Comparison of ENCODE assay signal across 13 cellular contexts in the genomic region with DNA sequence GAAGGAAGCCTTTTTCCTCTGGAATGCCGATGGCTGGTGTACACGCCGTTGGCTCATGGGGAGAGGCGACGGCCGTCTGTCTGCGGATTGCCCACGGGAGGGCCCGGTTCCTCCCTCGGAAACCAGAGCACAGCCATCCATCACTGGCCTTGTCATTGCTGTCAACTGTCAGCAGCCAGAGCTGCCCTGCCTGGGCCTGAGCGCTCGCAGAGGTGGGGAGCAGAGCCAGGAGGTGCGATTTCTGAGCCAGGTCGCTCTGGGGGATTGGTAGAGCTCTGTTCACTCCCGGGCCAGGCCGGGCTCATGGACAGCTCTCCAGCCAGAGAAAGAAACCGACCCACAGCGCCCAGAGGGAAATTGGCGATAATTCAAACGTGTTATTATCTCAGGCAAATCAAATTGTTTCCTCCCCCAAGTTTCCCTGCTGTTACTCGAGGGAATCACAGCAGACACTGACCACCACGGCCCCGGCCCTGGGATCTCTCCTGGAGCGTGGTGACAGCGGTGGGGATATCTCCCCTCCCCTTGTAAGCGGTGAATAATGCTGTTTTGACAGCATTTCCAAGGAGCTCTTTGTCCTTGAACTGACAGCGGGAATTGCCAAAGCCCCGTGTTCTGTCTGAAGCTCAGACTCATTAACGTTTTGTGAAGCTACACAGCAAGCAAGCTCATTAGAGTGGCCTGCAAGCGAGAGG.
DNase-seq lines count a peak whose midpoint lies in the region; ATAC-seq and TF ChIP-seq lines count a peak whose summit lies in the region.
"Had no signal": no experiment of that assay in that cellular context is flagged by ENCODE, and none has a peak within 500 bp of the region (broad histone marks: within the 10 kb centered on the region; RNA-seq: fewer than 3 reads in every experiment).

No MANE protein-coding gene starts in this region.

- peaks cover 3% of the 10 kb centered on the region for H3K27me3 Mint-ChIP-seq in activated naive CD4-positive, alpha-beta T cell treated with anti-CD3 and anti-CD28 coated beads for 36 hours (ENCODE audit: low read depth)

- H2AFZ ChIP-seq in osteoblast (ENCODE audit: low read length): no peak overlapping the region

- peaks cover 3% of the 10 kb centered on the region for H3K4me1 Mint-ChIP-seq in activated naive CD4-positive, alpha-beta T cell treated with anti-CD3 and anti-CD28 coated beads for 36 hours (ENCODE audit: low read depth)

- no peak overlapping the region for H3K27ac ChIP-seq in osteoblast (ENCODE audit: low read depth, low read length)
- H3K27ac ChIP-seq: stomach had no signal

- H3K79me2 ChIP-seq in osteoblast (ENCODE audit: insufficient read depth, low read length): no peaks in the 10 kb centered on the region

- H3K36me3 ChIP-seq in osteoblast (ENCODE audit: insufficient read depth, low read length): no peaks in the 10 kb centered on the region
- H3K36me3 ChIP-seq: stomach had no signal

- H3K27ac Mint-ChIP-seq in activated naive CD4-positive, alpha-beta T cell treated with anti-CD3 and anti-CD28 coated beads for 36 hours: no peak overlapping the region
- H3K27ac Mint-ChIP-seq: CD4-positive, alpha-beta T cell had no signal

- peaks cover 2% of the 10 kb centered on the region for H3K27me3 ChIP-seq in osteoblast (ENCODE audit: insufficient read depth, low read length)

- TF ChIP-seq CTCF in fibroblast of villous mesenchyme (IDR thresholded peaks at IDR 0.05; ENCODE audit: insufficient read depth, low read depth, low read length) (no peak), osteoblast (IDR thresholded peaks at IDR 0.05; ENCODE audit: extremely low read depth, low read depth, low read length) (no peak)

- H3K9me3 Mint-ChIP-seq in activated naive CD4-positive, alpha-beta T cell treated with anti-CD3 and anti-CD28 coated beads for 36 hours: no peaks in the 10 kb centered on the region
- H3K9me3 Mint-ChIP-seq: CD4-positive, alpha-beta T cell had no signal

- DNase-seq in HEK293T (ENCODE audit: extremely low spot score): peak; percentile 36
- peak; percentile 67 for DNase-seq in NOMO-1 treated with dmso at 0.1 percent for 144 hours (lab: John Stamatoyannopoulos, UW; ENCODE audit: unreplicated experiment)
- DNase-seq in fibroblast of villous mesenchyme (ENCODE audit: low read depth): peak; percentile 33
- peak; percentile 80 for DNase-seq in osteoblast (ENCODE audit: insufficient read length, low spot score, missing footprints)
- no peak for DNase-seq in NCI-H2029 (lab: John Stamatoyannopoulos, UW)
- no peak for DNase-seq in activated naive CD4-positive, alpha-beta T cell treated with anti-CD3 and anti-CD28 coated beads for 36 hours
- DNase-seq in NAMALWA (ENCODE audit: low spot score): no peak
- DNase-seq: CD4-positive, alpha-beta T cell; effector CD4-positive, alpha-beta T cell; Kasumi-1; NCI-H345; stomach had no signal

- peaks cover 12% of the 10 kb centered on the region for H3K4me1 ChIP-seq in osteoblast (ENCODE audit: insufficient read depth, low read length)

- ATAC-seq in GM19328 (IDR thresholded peaks at IDR 0.05; ENCODE audit: unreplicated experiment): no peak

- no peak overlapping the region for H3K4me3 Mint-ChIP-seq in activated naive CD4-positive, alpha-beta T cell treated with anti-CD3 and anti-CD28 coated beads for 36 hours
- H3K4me3 Mint-ChIP-seq: CD4-positive, alpha-beta T cell had no signal

- H3K36me3 Mint-ChIP-seq in activated naive CD4-positive, alpha-beta T cell treated with anti-CD3 and anti-CD28 coated beads for 36 hours (ENCODE audit: low read depth): no peaks in the 10 kb centered on the region

- CTCF ChIA-PET in HEK293T (lab: Yijun Ruan, JAX): interaction anchor here (0.9 kb wide), 1 partner anchor 119 kb away, joined by 3 read pairs; no protein-coding TSS in a partner anchor
- CTCF ChIA-PET in activated naive CD4-positive, alpha-beta T cell treated with anti-CD3 and anti-CD28 coated beads for 36 hours (lab: Charles Lee): interaction anchor here (1.3 kb wide), 1 partner anchor 147 kb away, joined by 3 read pairs; no protein-coding TSS in a partner anchor

- intact Hi-C loops in activated naive CD4-positive, alpha-beta T cell treated with anti-CD3 and anti-CD28 coated beads for 36 hours (cut with micrococcal nuclease): no loop called here

- H3K4me3 ChIP-seq in fibroblast of villous mesenchyme (ENCODE audit: low read depth, low read length) (no peak overlapping the region), osteoblast (ENCODE audit: insufficient read depth, low read length) (no peak overlapping the region)
- H3K4me3 ChIP-seq: stomach had no signal

- H3K4me2 ChIP-seq in osteoblast (ENCODE audit: insufficient read depth, low read length): no peak overlapping the region

- POLR2A ChIA-PET in HEK293T (lab: Yijun Ruan, JAX): no interaction called here

- no peaks in the 10 kb centered on the region for H3K9me3 ChIP-seq in osteoblast (ENCODE audit: low read depth, low read length)
- H3K9me3 ChIP-seq: stomach had no signal

- peaks cover 5% of the 10 kb centered on the region for H4K20me1 ChIP-seq in osteoblast (ENCODE audit: insufficient read depth, low read length)

TF ChIP-seq in HEK293T, 16 proteins besides CTCF, POLR2A, EP300 and RAD21:
- no peak for TF ChIP-seq TARDBP (IDR thresholded peaks at IDR 0.05)
- TF ChIP-seq ARNT (IDR thresholded peaks at IDR 0.05): no peak
- TF ChIP-seq PKNOX1 (IDR thresholded peaks at IDR 0.05): peak; percentile 89
- no peak for TF ChIP-seq NFRKB (IDR thresholded peaks at IDR 0.05)
- TF ChIP-seq BHLHE40 (IDR thresholded peaks at IDR 0.05; ENCODE audit: borderline replicate concordance): no peak

Comparison
In these comparisons a context has a peak if more than half of its experiments do, and no peak if none do; other contexts are left out.
1. DNase-seq: peak in HEK293T (single experiment), NOMO-1 treated with dmso at 0.1 percent for 144 hours (single experiment), fibroblast of villous mesenchyme (single experiment) and osteoblast (single experiment); none in NCI-H2029 (single experiment), activated naive CD4-positive, alpha-beta T cell treated with anti-CD3 and anti-CD28 coated beads for 36 hours (single experiment) and NAMALWA (single experiment).